In the genomic region with DNA sequence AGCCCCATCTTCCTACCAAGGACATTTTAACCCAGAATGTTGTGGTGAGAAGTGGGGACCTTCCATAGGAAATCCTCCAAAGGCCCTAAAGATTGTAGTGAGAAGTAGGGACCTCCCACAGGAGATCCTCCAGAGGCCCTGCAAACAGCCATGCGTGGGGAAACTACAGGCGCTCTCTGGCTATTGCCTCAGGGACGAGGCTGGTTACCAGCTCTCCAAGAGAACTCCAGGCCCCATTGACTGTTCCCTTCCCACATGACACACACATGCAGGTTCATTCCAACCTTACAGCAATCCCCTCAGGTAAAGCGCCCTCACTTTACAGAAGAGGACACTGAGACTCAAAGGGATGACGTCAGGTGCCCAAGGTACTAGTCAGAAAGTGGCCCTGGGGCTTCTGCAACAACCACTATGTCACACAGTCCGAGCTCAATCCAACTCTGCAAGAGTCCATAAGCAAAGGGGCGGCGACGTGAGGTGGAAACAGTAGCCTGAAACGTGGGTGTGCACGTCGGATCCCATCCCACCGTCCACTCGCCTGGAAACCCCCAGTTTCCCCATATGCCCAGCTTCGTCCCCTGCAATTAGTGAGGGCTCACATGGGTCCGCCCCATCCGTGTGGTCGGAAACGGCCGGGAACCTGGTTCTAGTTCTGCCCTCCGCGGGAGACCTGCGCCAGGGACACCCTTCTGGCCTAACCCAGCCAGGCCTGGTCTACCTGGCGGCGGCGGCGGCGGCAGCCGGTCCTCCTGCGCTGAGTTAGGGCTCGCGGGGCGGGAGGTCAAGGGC, we compare ENCODE assay signal across 8 cellular contexts. TPM values are rescaled to one million over a fixed set of nuclear protein-coding genes. Genes with fewer than 3 reads are reported as not detected.
DNase-seq lines count a peak whose midpoint lies in the region; ATAC-seq and TF ChIP-seq lines count a peak whose summit lies in the region.
"Not testable (repeated sequence)": the region's sequence is repeated elsewhere in the genome, so short reads cannot be mapped to it uniquely, and the experiment has no call there.

No MANE protein-coding gene starts in this region.

- TF ChIP-seq POLR2A in sigmoid colon (IDR thresholded peaks at IDR 0.05), result not testable (repeated sequence)

- H3K9me3 Mint-ChIP-seq in activated T-cell treated with anti-CD3 and anti-CD28 coated beads, Interleukin-2, amount 50 U/mL, for 24 hours; effector memory CD8-positive, alpha-beta T cell: not testable (repeated sequence)

- not testable (repeated sequence) for H3K27ac ChIP-seq in Karpas-422 (ENCODE audit: low read length); left lung
- peak overlapping the region; percentile 28 to 78 (median 59) for H3K27ac ChIP-seq in sigmoid colon

- H2AFZ ChIP-seq in Karpas-422 (ENCODE audit: low read length), result not testable (repeated sequence)

- H3K4me1 ChIP-seq in Karpas-422 (ENCODE audit: low read length); left lung; sigmoid colon: not testable (repeated sequence)

- 84 to 85% methylated on average over 4 to 5 of the region's 33 CpGs for WGBS in sigmoid colon, 2 donors

- H3K4me1 Mint-ChIP-seq in activated T-cell treated with anti-CD3 and anti-CD28 coated beads, Interleukin-2, amount 50 U/mL, for 24 hours (ENCODE audit: low read depth), result peaks cover 11% of the 10 kb centered on the region
- H3K4me1 Mint-ChIP-seq in effector memory CD8-positive, alpha-beta T cell (ENCODE audit: low read depth in 2 of 2), result not testable (repeated sequence)

- H3K36me3 Mint-ChIP-seq in activated T-cell treated with anti-CD3 and anti-CD28 coated beads, Interleukin-2, amount 50 U/mL, for 24 hours (ENCODE audit: low read depth); effector memory CD8-positive, alpha-beta T cell (ENCODE audit: insufficient read depth): not testable (repeated sequence)

- H3K27me3 Mint-ChIP-seq in activated T-cell treated with anti-CD3 and anti-CD28 coated beads, Interleukin-2, amount 50 U/mL, for 24 hours, result not testable (repeated sequence)
- peaks cover 2 to 12% of the 10 kb centered on the region in 2 donors for H3K27me3 Mint-ChIP-seq in effector memory CD8-positive, alpha-beta T cell

- not testable (repeated sequence) for TF ChIP-seq EP300 in sigmoid colon (IDR thresholded peaks at IDR 0.05)

- peak overlapping the region; percentile 52; the same call in 1 of the 2 replicates for H3K4me3 ChIP-seq in Karpas-422 (ENCODE audit: low read length)
- peak overlapping the region in 1 of 2 donors; percentile 39 for H3K4me3 ChIP-seq in left lung
- H3K4me3 ChIP-seq in sigmoid colon, result peak overlapping the region in 3 of 4 donors; percentile 45 to 49 (median 47)

- H3K4me3 Mint-ChIP-seq in activated T-cell treated with anti-CD3 and anti-CD28 coated beads, Interleukin-2, amount 50 U/mL, for 24 hours, result peak overlapping the region; percentile 66
- H3K4me3 Mint-ChIP-seq in effector memory CD8-positive, alpha-beta T cell, result peak overlapping the region; percentile 15 to 43

- not testable (repeated sequence) for H4K20me1 ChIP-seq in Karpas-422 (ENCODE audit: insufficient read depth, low read depth, low read length)

- H3K36me3 ChIP-seq in Karpas-422 (ENCODE audit: insufficient read depth, low read length); left lung; sigmoid colon: not testable (repeated sequence)

- H3K4me2 ChIP-seq in Karpas-422 (ENCODE audit: low read depth, low read length, poor library complexity, severe bottlenecking), result peak overlapping the region; percentile 58

- H3K27me3 ChIP-seq in Karpas-422 (ENCODE audit: low read length); left lung; sigmoid colon: not testable (repeated sequence)

- not testable (repeated sequence) for TF ChIP-seq CTCF in left lung (IDR thresholded peaks at IDR 0.05); sigmoid colon (IDR thresholded peaks at IDR 0.05)

- H3K9ac ChIP-seq in Karpas-422 (ENCODE audit: low read length), result peak overlapping the region; percentile 54

- not testable (repeated sequence) for H3K79me2 ChIP-seq in Karpas-422 (ENCODE audit: low read length)

- not testable (repeated sequence) for H3K9me2 ChIP-seq in Karpas-422 (replicated peaks; ENCODE audit: insufficient read depth, low read length)

- not testable (repeated sequence) for H3K27ac Mint-ChIP-seq in activated T-cell treated with anti-CD3 and anti-CD28 coated beads, Interleukin-2, amount 50 U/mL, for 24 hours; effector memory CD8-positive, alpha-beta T cell

- peak; percentile 6 for DNase-seq in AG20443 (ENCODE audit: low spot score)
- not testable (repeated sequence) for DNase-seq in Karpas-422; activated T-cell treated with anti-CD3 and anti-CD28 coated beads, Interleukin-2, amount 50 U/mL, for 24 hours; effector memory CD8-positive, alpha-beta T cell; left lung; sigmoid colon

- ATAC-seq in GM19328 (IDR thresholded peaks at IDR 0.05; ENCODE audit: unreplicated experiment) (peak; percentile 17), HG02938 (IDR thresholded peaks at IDR 0.05; ENCODE audit: unreplicated experiment) (peak; percentile 48), left lung (peak; percentile 28)
- peak; percentile 17 for ATAC-seq in effector memory CD8-positive, alpha-beta T cell (replicated peaks)

- not testable (repeated sequence) for H3K9me3 ChIP-seq in Karpas-422 (ENCODE audit: low read length); left lung; sigmoid colon

- intact Hi-C loops in left lung (cut with DNase I), result not testable (repeated sequence)
- intact Hi-C loops in sigmoid colon (cut with DNase I), result loop anchor here (10.0 kb wide), 2 partner anchors 129 to 329 kb away; a partner anchor contains a TSS

RNA-seq across cellular contexts. Expression of a gene that starts 0.5 kb away (rescaled TPM):
- 33.0 and 42.8 TPM in 2 replicates for total RNA-seq in Karpas-422 (2014; rRNA removed; shearing (Covaris generic); ENCODE audit: low replicate concordance)
- total RNA-seq in left lung (10 to 100 TPM in 1 of 2 donors, 1 to 10 TPM in 1; 8.2 to 19.1 TPM), sigmoid colon (10 to 100 TPM; 11.6 to 21.6 (median 15.1) TPM)
- polyA plus RNA-seq in sigmoid colon, result 1 to 10 TPM; 3.0 to 8.5 (median 7.2) TPM

RNA-seq across cellular contexts. Expression of a gene that starts 18.8 kb away (rescaled TPM):
- 57.3 and 84.2 TPM in 2 replicates for total RNA-seq in Karpas-422 (2014; rRNA removed; shearing (Covaris generic); ENCODE audit: low replicate concordance)
- total RNA-seq in left lung, result 10 to 100 TPM; 18.5 to 20.2 TPM
- total RNA-seq in sigmoid colon, result 10 to 100 TPM; 26.5 to 51.0 (median 29.9) TPM
- polyA plus RNA-seq in sigmoid colon, result 1 to 10 TPM in 2 of 3 donors, not detected in 1; 1.8 to 5.5 TPM
